ENCODE assay signal across 24 cellular contexts in genomic region chr9:93686880-93687236, GRCh38.
DNase-seq lines count a peak whose midpoint lies in the region; ATAC-seq and TF ChIP-seq lines count a peak whose summit lies in the region.
"Had no signal": no experiment of that assay in that cellular context is flagged by ENCODE, and none has a peak within 500 bp of the region (broad histone marks: within the 10 kb centered on the region; RNA-seq: fewer than 3 reads in every experiment).

No MANE protein-coding gene starts in this region.

- peak; percentile 3 for DNase-seq in activated CD4-positive, alpha-beta T cell treated with anti-CD3 and anti-CD28 coated beads, Interleukin-2, amount 10 ng/mL, durations not matched to agents 7 days and 5 days
- no peak for DNase-seq in activated CD4-positive, alpha-beta T cell treated with anti-CD3 and anti-CD28 coated beads for 1 hour
- DNase-seq in cardiac septum (ENCODE audit: low spot score) = peak; percentile 39
- no peak for DNase-seq in left ventricle myocardium inferior
- peak; percentile 44 for DNase-seq in islet precursor cell
- no peak for DNase-seq in NOMO-1 treated with dmso at 0.1 percent for 144 hours (lab: John Stamatoyannopoulos, UW; ENCODE audit: unreplicated experiment)
- DNase-seq in HuH-7.5 (ENCODE audit: low spot score) = no peak
- DNase-seq: 8988T, COR-L47, DMS 273 treated with DMSO at 0.1 percent for 48 hours, DND-41, Karpas-422, MG63, NCI-H1048, NCI-H1436, NCI-H2029, NCI-H345, PC-9 had no signal

- H3K27ac Mint-ChIP-seq in activated CD4-positive, alpha-beta T cell treated with anti-CD3 and anti-CD28 coated beads, Interleukin-2, amount 10 ng/mL, durations not matched to agents 7 days and 5 days = no peak overlapping the region
- H3K27ac Mint-ChIP-seq in stimulated activated memory B cell treated with anti-CD40 and anti-IgM and Interleukin-4, amounts not matched to agents 10 μg/mL and 1 μg/mL and 100 μg/mL, for 72 hours = no peak overlapping the region
- H3K27ac Mint-ChIP-seq: CD14-positive monocyte, IgD-negative memory B cell had no signal

- peaks cover 10% of the 10 kb centered on the region for H3K9me3 Mint-ChIP-seq in activated CD4-positive, alpha-beta T cell treated with anti-CD3 and anti-CD28 coated beads, Interleukin-2, amount 10 ng/mL, durations not matched to agents 7 days and 5 days
- peaks cover 17% of the 10 kb centered on the region for H3K9me3 Mint-ChIP-seq in stimulated activated memory B cell treated with anti-CD40 and anti-IgM and Interleukin-4, amounts not matched to agents 10 μg/mL and 1 μg/mL and 100 μg/mL, for 72 hours

- peaks cover 47% of the 10 kb centered on the region for H3K9me3 ChIP-seq in left ventricle myocardium inferior (replicated peaks)
- H3K9me3 ChIP-seq: HAP-1 had no signal

- ATAC-seq in stimulated activated memory B cell treated with anti-CD40 and anti-IgM and Interleukin-4, amounts not matched to agents 10 μg/mL and 1 μg/mL and 100 μg/mL, for 72 hours = peak; percentile 8

- CTCF ChIA-PET in activated CD4-positive, alpha-beta T cell treated with anti-CD3 and anti-CD28 coated beads, Interleukin-2, amount 10 ng/mL, durations not matched to agents 7 days and 5 days (lab: Charles Lee) = interaction anchor here (0.9 to 1.1 kb wide), 2 partner anchors 10 to 315 kb away, joined by 3 to 4 read pairs; no protein-coding TSS in a partner anchor

- H3K27ac ChIP-seq in left ventricle myocardium inferior (replicated peaks) = no peak overlapping the region
- H3K27ac ChIP-seq: HL-60, PC-9, RWPE1 had no signal

- peaks cover 11% of the 10 kb centered on the region for H3K27me3 Mint-ChIP-seq in activated CD4-positive, alpha-beta T cell treated with anti-CD3 and anti-CD28 coated beads, Interleukin-2, amount 10 ng/mL, durations not matched to agents 7 days and 5 days
- peaks cover 18% of the 10 kb centered on the region for H3K27me3 Mint-ChIP-seq in stimulated activated memory B cell treated with anti-CD40 and anti-IgM and Interleukin-4, amounts not matched to agents 10 μg/mL and 1 μg/mL and 100 μg/mL, for 72 hours

- intact Hi-C loops in cardiac septum (cut with DNase I) (no loop called here), left ventricle myocardium inferior (cut with micrococcal nuclease) (no loop called here)

- no peaks in the 10 kb centered on the region for H3K4me1 ChIP-seq in left ventricle myocardium inferior
- H3K4me1 ChIP-seq: HAP-1 had no signal

- TF ChIP-seq CTCF in left ventricle myocardium inferior (IDR thresholded peaks at IDR 0.05; ENCODE audit: borderline replicate concordance) = no peak

- H3K36me3 Mint-ChIP-seq in activated CD4-positive, alpha-beta T cell treated with anti-CD3 and anti-CD28 coated beads, Interleukin-2, amount 10 ng/mL, durations not matched to agents 7 days and 5 days (ENCODE audit: low read depth) = no peaks in the 10 kb centered on the region
- H3K36me3 Mint-ChIP-seq in stimulated activated memory B cell treated with anti-CD40 and anti-IgM and Interleukin-4, amounts not matched to agents 10 μg/mL and 1 μg/mL and 100 μg/mL, for 72 hours = peaks cover 6% of the 10 kb centered on the region
- H3K36me3 Mint-ChIP-seq: CD14-positive monocyte had no signal

- no peaks in the 10 kb centered on the region for H3K27me3 ChIP-seq in left ventricle myocardium inferior (ENCODE audit: low read depth)
- H3K27me3 ChIP-seq: MG63 had no signal

- no peaks in the 10 kb centered on the region for H3K4me1 Mint-ChIP-seq in activated CD4-positive, alpha-beta T cell treated with anti-CD3 and anti-CD28 coated beads, Interleukin-2, amount 10 ng/mL, durations not matched to agents 7 days and 5 days
- H3K4me1 Mint-ChIP-seq in stimulated activated memory B cell treated with anti-CD40 and anti-IgM and Interleukin-4, amounts not matched to agents 10 μg/mL and 1 μg/mL and 100 μg/mL, for 72 hours = peaks cover 5% of the 10 kb centered on the region
- H3K4me1 Mint-ChIP-seq: IgD-negative memory B cell had no signal

- no peak overlapping the region for H3K4me3 Mint-ChIP-seq in activated CD4-positive, alpha-beta T cell treated with anti-CD3 and anti-CD28 coated beads, Interleukin-2, amount 10 ng/mL, durations not matched to agents 7 days and 5 days
- H3K4me3 Mint-ChIP-seq in stimulated activated memory B cell treated with anti-CD40 and anti-IgM and Interleukin-4, amounts not matched to agents 10 μg/mL and 1 μg/mL and 100 μg/mL, for 72 hours = no peak overlapping the region
- H3K4me3 Mint-ChIP-seq: CD14-positive monocyte had no signal

- POLR2A ChIA-PET in activated CD4-positive, alpha-beta T cell treated with anti-CD3 and anti-CD28 coated beads, Interleukin-2, amount 10 ng/mL, durations not matched to agents 7 days and 5 days (lab: Charles Lee) = no interaction called here

- H3K4me3 ChIP-seq in left ventricle myocardium inferior = no peak overlapping the region
- H3K4me3 ChIP-seq: HAP-1, MG63, PC-9 had no signal

- no peaks in the 10 kb centered on the region for H3K36me3 ChIP-seq in left ventricle myocardium inferior
- H3K36me3 ChIP-seq: HAP-1, MG63 had no signal

Comparison
In these comparisons a context has a peak if more than half of its experiments do, and no peak if none do; other contexts are left out.
1. DNase-seq: peak in activated CD4-positive, alpha-beta T cell treated with anti-CD3 and anti-CD28 coated beads, Interleukin-2, amount 10 ng/mL, durations not matched to agents 7 days and 5 days (single experiment), cardiac septum (single experiment) and islet precursor cell (single experiment); none in activated CD4-positive, alpha-beta T cell treated with anti-CD3 and anti-CD28 coated beads for 1 hour (single experiment), left ventricle myocardium inferior (single experiment), NOMO-1 treated with dmso at 0.1 percent for 144 hours (single experiment) and HuH-7.5 (single experiment).